In genomic region chrX:46576458-46576857, GRCh38 we compare ENCODE assay signal across 9 cellular contexts. TPM values are rescaled to one million over a fixed set of nuclear protein-coding genes. Genes with fewer than 3 reads are reported as not detected.
A peak's percentile ranks its signal among the peaks of the same experiment; 100 is the strongest.
DNase-seq lines count a peak whose midpoint lies in the region; ATAC-seq and TF ChIP-seq lines count a peak whose summit lies in the region.
"Had no signal": no experiment of that assay in that cellular context is flagged by ENCODE, and none has a peak within 500 bp of the region (broad histone marks: within the 10 kb centered on the region; RNA-seq: fewer than 3 reads in every experiment).

No MANE protein-coding gene starts in this region.

- no peak for DNase-seq in activated CD4-positive, alpha-beta T cell treated with anti-CD3 and anti-CD28 coated beads, Interleukin-2, amount 10 ng/mL, durations not matched to agents 7 days and 5 days
- DNase-seq in activated CD4-positive, alpha-beta T cell treated with anti-CD3 and anti-CD28 coated beads for 1 hour: no peak
- no peak for DNase-seq in activated CD4-positive, alpha-beta memory T cell treated with anti-CD3 and anti-CD28 coated beads for 36 hours
- DNase-seq in left ventricle myocardium inferior (peak; percentile 23), dedifferentiated amniotic fluid mesenchymal stem cell (ENCODE audit: extremely low spot score) (no peak), NCI-H510A treated with DMSO at 0.1 percent for 48 hours (lab: John Stamatoyannopoulos, UW) (no peak)
- no peak for DNase-seq in stimulated activated naive CD8-positive, alpha-beta T cell treated with anti-CD3 and anti-CD28 coated beads, Interleukin-15, amount 100 ng/mL, for 72 hours
- DNase-seq: occipital lobe had no signal

- H3K4me1 ChIP-seq in left ventricle myocardium inferior: peaks cover 46% of the 10 kb centered on the region

- no peaks in the 10 kb centered on the region for H3K36me3 ChIP-seq in left ventricle myocardium inferior

- POLR2A ChIA-PET in activated CD4-positive, alpha-beta T cell treated with anti-CD3 and anti-CD28 coated beads, Interleukin-2, amount 10 ng/mL, durations not matched to agents 7 days and 5 days (lab: Charles Lee): no interaction called here
- POLR2A ChIA-PET in activated CD4-positive, alpha-beta memory T cell treated with anti-CD3 and anti-CD28 coated beads for 36 hours (lab: Charles Lee): interaction anchor here (1.1 to 2.5 kb wide), 2 partner anchors 11 to 34 kb away, joined by 3 to 12 read pairs; no protein-coding TSS in a partner anchor

- no peak for ATAC-seq in stimulated activated naive CD8-positive, alpha-beta T cell treated with anti-CD3 and anti-CD28 coated beads, Interleukin-15, amount 100 ng/mL, for 72 hours
- no peak for ATAC-seq in HG03439 (IDR thresholded peaks at IDR 0.05; ENCODE audit: unreplicated experiment)

- H3K9me3 Mint-ChIP-seq in activated CD4-positive, alpha-beta T cell treated with anti-CD3 and anti-CD28 coated beads, Interleukin-2, amount 10 ng/mL, durations not matched to agents 7 days and 5 days: no peaks in the 10 kb centered on the region
- H3K9me3 Mint-ChIP-seq in activated CD4-positive, alpha-beta memory T cell treated with anti-CD3 and anti-CD28 coated beads for 36 hours: no peaks in the 10 kb centered on the region
- no peaks in the 10 kb centered on the region for H3K9me3 Mint-ChIP-seq in stimulated activated naive CD8-positive, alpha-beta T cell treated with anti-CD3 and anti-CD28 coated beads, Interleukin-15, amount 100 ng/mL, for 72 hours

- CTCF ChIA-PET in activated CD4-positive, alpha-beta T cell treated with anti-CD3 and anti-CD28 coated beads, Interleukin-2, amount 10 ng/mL, durations not matched to agents 7 days and 5 days (lab: Charles Lee): interaction anchor here (1.7 kb wide), 1 partner anchor 11 kb away, joined by 7 read pairs; no protein-coding TSS in a partner anchor
- CTCF ChIA-PET in activated CD4-positive, alpha-beta memory T cell treated with anti-CD3 and anti-CD28 coated beads for 36 hours (lab: Charles Lee): interaction anchor here (0.7 kb wide), 1 partner anchor 65 kb away, joined by 3 read pairs; no protein-coding TSS in a partner anchor

- intact Hi-C loops in activated CD4-positive, alpha-beta memory T cell treated with anti-CD3 and anti-CD28 coated beads for 36 hours (cut with micrococcal nuclease): loop anchor here (5.0 to 10.0 kb wide), 3 partner anchors 36 to 812 kb away; no protein-coding TSS in a partner anchor
- intact Hi-C loops in left ventricle myocardium inferior (cut with micrococcal nuclease): loop anchor here (10.0 kb wide), 1 partner anchor 68 kb away; no protein-coding TSS in a partner anchor

- peak overlapping the region; percentile 93 for H3K27ac ChIP-seq in left ventricle myocardium inferior (replicated peaks)

- peak overlapping the region; percentile 82 for H3K4me3 ChIP-seq in left ventricle myocardium inferior

- H3K4me3 Mint-ChIP-seq in activated CD4-positive, alpha-beta T cell treated with anti-CD3 and anti-CD28 coated beads, Interleukin-2, amount 10 ng/mL, durations not matched to agents 7 days and 5 days: peak overlapping the region; percentile 81
- H3K4me3 Mint-ChIP-seq in activated CD4-positive, alpha-beta memory T cell treated with anti-CD3 and anti-CD28 coated beads for 36 hours: peak overlapping the region; percentile 82
- peak overlapping the region; percentile 56 to 63 for H3K4me3 Mint-ChIP-seq in stimulated activated naive CD8-positive, alpha-beta T cell treated with anti-CD3 and anti-CD28 coated beads, Interleukin-15, amount 100 ng/mL, for 72 hours

- peaks cover 46% of the 10 kb centered on the region for H3K4me1 Mint-ChIP-seq in activated CD4-positive, alpha-beta T cell treated with anti-CD3 and anti-CD28 coated beads, Interleukin-2, amount 10 ng/mL, durations not matched to agents 7 days and 5 days
- peaks cover 59% of the 10 kb centered on the region for H3K4me1 Mint-ChIP-seq in activated CD4-positive, alpha-beta memory T cell treated with anti-CD3 and anti-CD28 coated beads for 36 hours (ENCODE audit: low read depth)
- H3K4me1 Mint-ChIP-seq in stimulated activated naive CD8-positive, alpha-beta T cell treated with anti-CD3 and anti-CD28 coated beads, Interleukin-15, amount 100 ng/mL, for 72 hours: peaks cover 34% of the 10 kb centered on the region

- H3K36me3 Mint-ChIP-seq in activated CD4-positive, alpha-beta T cell treated with anti-CD3 and anti-CD28 coated beads, Interleukin-2, amount 10 ng/mL, durations not matched to agents 7 days and 5 days (ENCODE audit: low read depth): peaks cover 31% of the 10 kb centered on the region
- peaks cover 7% of the 10 kb centered on the region for H3K36me3 Mint-ChIP-seq in activated CD4-positive, alpha-beta memory T cell treated with anti-CD3 and anti-CD28 coated beads for 36 hours

- no peaks in the 10 kb centered on the region for H3K27me3 Mint-ChIP-seq in activated CD4-positive, alpha-beta T cell treated with anti-CD3 and anti-CD28 coated beads, Interleukin-2, amount 10 ng/mL, durations not matched to agents 7 days and 5 days
- no peaks in the 10 kb centered on the region for H3K27me3 Mint-ChIP-seq in activated CD4-positive, alpha-beta memory T cell treated with anti-CD3 and anti-CD28 coated beads for 36 hours
- H3K27me3 Mint-ChIP-seq in stimulated activated naive CD8-positive, alpha-beta T cell treated with anti-CD3 and anti-CD28 coated beads, Interleukin-15, amount 100 ng/mL, for 72 hours: peaks cover 24% of the 10 kb centered on the region

- H3K27ac Mint-ChIP-seq in activated CD4-positive, alpha-beta T cell treated with anti-CD3 and anti-CD28 coated beads, Interleukin-2, amount 10 ng/mL, durations not matched to agents 7 days and 5 days: peak overlapping the region; percentile 0
- peak overlapping the region; percentile 83 for H3K27ac Mint-ChIP-seq in activated CD4-positive, alpha-beta memory T cell treated with anti-CD3 and anti-CD28 coated beads for 36 hours
- no peak overlapping the region for H3K27ac Mint-ChIP-seq in stimulated activated naive CD8-positive, alpha-beta T cell treated with anti-CD3 and anti-CD28 coated beads, Interleukin-15, amount 100 ng/mL, for 72 hours

- TF ChIP-seq CTCF in left ventricle myocardium inferior (IDR thresholded peaks at IDR 0.05; ENCODE audit: borderline replicate concordance): peak; percentile 3

- H3K27me3 ChIP-seq in left ventricle myocardium inferior (ENCODE audit: low read depth): no peaks in the 10 kb centered on the region

- H3K9me3 ChIP-seq in left ventricle myocardium inferior (replicated peaks): no peaks in the 10 kb centered on the region

RNA-seq across cellular contexts. Expression of gene CHST7, which starts 2.9 kb away (rescaled TPM):
- 1 to 10 TPM; 8.4 to 9.9 TPM for total RNA-seq in activated CD4-positive, alpha-beta T cell treated with anti-CD3 and anti-CD28 coated beads, Interleukin-2, amount 10 ng/mL, durations not matched to agents 7 days and 5 days
- 1 to 10 TPM; 5.1 to 6.1 TPM for total RNA-seq in activated CD4-positive, alpha-beta memory T cell treated with anti-CD3 and anti-CD28 coated beads for 36 hours
- 15.9 TPM for total RNA-seq in left ventricle myocardium inferior

RNA-seq across cellular contexts. Expression of gene ZNF674, which starts 31.2 kb away (rescaled TPM):
- 1 to 10 TPM; 5.3 to 5.4 TPM for total RNA-seq in activated CD4-positive, alpha-beta T cell treated with anti-CD3 and anti-CD28 coated beads, Interleukin-2, amount 10 ng/mL, durations not matched to agents 7 days and 5 days
- 1 to 10 TPM; 2.6 to 3.0 TPM for total RNA-seq in activated CD4-positive, alpha-beta memory T cell treated with anti-CD3 and anti-CD28 coated beads for 36 hours
- 2.9 TPM for total RNA-seq in left ventricle myocardium inferior

Comparison
In these comparisons a context has a peak if more than half of its experiments do, and no peak if none do; other contexts are left out.
1. H3K27ac Mint-ChIP-seq: peak in activated CD4-positive, alpha-beta T cell treated with anti-CD3 and anti-CD28 coated beads, Interleukin-2, amount 10 ng/mL, durations not matched to agents 7 days and 5 days (single experiment) and activated CD4-positive, alpha-beta memory T cell treated with anti-CD3 and anti-CD28 coated beads for 36 hours (single experiment); none in stimulated activated naive CD8-positive, alpha-beta T cell treated with anti-CD3 and anti-CD28 coated beads, Interleukin-15, amount 100 ng/mL, for 72 hours (0 of 2).
2. Peak in every context shown above with its lines, with median percentiles within 50 percentile points of each other: H3K4me3 Mint-ChIP-seq.